Comparison of ENCODE assay signal across 9 cellular contexts in genomic region chr1:218754477-218754876, GRCh38.
"Had no signal": no experiment of that assay in that cellular context is flagged by ENCODE, and none has a peak within 500 bp of the region (broad histone marks: within the 10 kb centered on the region; RNA-seq: fewer than 3 reads in every experiment).

No MANE protein-coding gene starts in this region.

- H3K4me3 ChIP-seq: GM23338, K562 had no signal

- H3K27ac ChIP-seq: HL-60 had no signal

- DNase-seq: H9, HCEC 1CT, IMR-90, KG1 had no signal

- ATAC-seq: GM23338, K562 had no signal

- FAIRE-seq: H1, H54, K562 had no signal

- H3K4me2 ChIP-seq: GM23338 had no signal

- H2AFZ ChIP-seq: GM23338 had no signal
